Comparison of ENCODE assay signal across 15 cellular contexts in genomic region chr5:177947912-177948311, GRCh38. TPM values are rescaled to one million over a fixed set of nuclear protein-coding genes. Genes with fewer than 3 reads are reported as not detected.
DNase-seq lines count a peak whose midpoint lies in the region; ATAC-seq, FAIRE-seq and TF ChIP-seq lines count a peak whose summit lies in the region.
"Not testable (repeated sequence)": the region's sequence is repeated elsewhere in the genome, so short reads cannot be mapped to it uniquely, and the experiment has no call there.
"Had no signal": no experiment of that assay in that cellular context is flagged by ENCODE, and none has a peak within 500 bp of the region (broad histone marks: within the 10 kb centered on the region; RNA-seq: fewer than 3 reads in every experiment).

No MANE protein-coding gene starts in this region.

- not testable (repeated sequence) for H3K36me3 ChIP-seq in H1 (ENCODE audit: control insufficient read depth in 2 of 4, insufficient read depth in 4 of 4, low read length in 3 of 4); pancreas

- H2BK20ac ChIP-seq in H1 (ENCODE audit: low read length) = not testable (repeated sequence)

- H3K4ac ChIP-seq in H1 (replicated peaks; ENCODE audit: insufficient read length, low read depth, low read length) = not testable (repeated sequence)

- H3K18ac ChIP-seq in H1 (ENCODE audit: extremely low read depth, low read length) = not testable (repeated sequence)

- not testable (repeated sequence) for H2AFZ ChIP-seq in H1 (ENCODE audit: low read length)

- TF ChIP-seq EP300 in H1 (IDR thresholded peaks at IDR 0.05; ENCODE audit: borderline replicate concordance in 1 of 2, low read depth in 2 of 2, low read length in 2 of 2) = not testable (repeated sequence)

- H4K5ac ChIP-seq in H1 (ENCODE audit: insufficient read length, low read depth, low read length) = not testable (repeated sequence)

- not testable (repeated sequence) for H2AK5ac ChIP-seq in H1 (ENCODE audit: low read depth, low read length)

- not testable (repeated sequence) for H3K36me3 Mint-ChIP-seq in WTC11

- not testable (repeated sequence) for H2BK12ac ChIP-seq in H1 (ENCODE audit: low read depth, low read length)

- H3K9ac ChIP-seq in H1 (replicated peaks in 1 of 4; ENCODE audit: extremely low read depth in 1 of 4, low read depth in 3 of 4, low read length in 3 of 4) = not testable (repeated sequence)

- not testable (repeated sequence) for H3K14ac ChIP-seq in H1 (ENCODE audit: insufficient read length)

- H4K20me1 ChIP-seq in H1 (replicated peaks in 1 of 2; ENCODE audit: control insufficient read depth in 1 of 2, insufficient read depth in 2 of 2, low read length in 2 of 2) = not testable (repeated sequence)

- not testable (repeated sequence) for H3K27me3 ChIP-seq in H1 (replicated peaks in 1 of 4; ENCODE audit: control insufficient read depth in 3 of 4, extremely low read depth in 1 of 4, insufficient read depth in 3 of 4, low read length in 3 of 4); pancreas

- not testable (repeated sequence) for TF ChIP-seq CTCF in WTC11 (IDR thresholded peaks at IDR 0.05); H1 (IDR thresholded peaks at IDR 0.05; ENCODE audit: control extremely low read depth in 1 of 3, insufficient read depth in 1 of 3, low read depth in 1 of 3, low read length in 3 of 3); pancreas (IDR thresholded peaks at IDR 0.05)

- ATAC-seq in WTC11 = not testable (repeated sequence)
- peak; percentile 62 for ATAC-seq in Right ventricle myocardium superior (ENCODE audit: poor library complexity)
- peak; percentile 66 to 79 (median 76) for ATAC-seq in pancreas

- not testable (repeated sequence) for H3K9me3 Mint-ChIP-seq in WTC11

- TF ChIP-seq POLR2A in H1 (IDR thresholded peaks at IDR 0.05; ENCODE audit: control extremely low read depth in 1 of 2, low read depth in 2 of 2, low read length in 2 of 2) = not testable (repeated sequence)

- TF ChIP-seq RAD21 in H1 (IDR thresholded peaks at IDR 0.05 in 1 of 2, conservative IDR thresholded peaks at IDR 0.05 in 1 of 2; ENCODE audit: low read depth in 2 of 2, low read length in 2 of 2) = not testable (repeated sequence)

- not testable (repeated sequence) for H3K23ac ChIP-seq in H1 (ENCODE audit: insufficient read length)

- not testable (repeated sequence) for H3K27ac ChIP-seq in H1 (ENCODE audit: low read depth, low read length); pancreas

- not testable (repeated sequence) for H4K8ac ChIP-seq in H1 (ENCODE audit: extremely low read depth, insufficient read depth, low read length)

- H3K27ac Mint-ChIP-seq in WTC11 = peak overlapping the region; percentile 7; the same call in 1 of the 2 replicates

- not testable (repeated sequence) for H3K4me1 Mint-ChIP-seq in WTC11

- CTCF ChIA-PET in WTC11 (lab: Charles Lee); H1 (lab: Charles Lee; ENCODE audit: partially characterized antibody): not testable (repeated sequence)

- H3K79me2 ChIP-seq in H1 (ENCODE audit: control insufficient read depth in 1 of 2, insufficient read depth in 2 of 2, low read length in 2 of 2) = not testable (repeated sequence)

- H3K4me2 ChIP-seq in H1 (ENCODE audit: insufficient read depth in 1 of 2, low read depth in 2 of 2, low read length in 2 of 2) = not testable (repeated sequence)

- not testable (repeated sequence) for H3K4me1 ChIP-seq in H1 (replicated peaks in 1 of 4; ENCODE audit: control insufficient read depth in 3 of 4, insufficient read depth in 4 of 4, low read length in 3 of 4); pancreas

- H3K79me1 ChIP-seq in H1 (ENCODE audit: low read depth, low read length) = not testable (repeated sequence)

- not testable (repeated sequence) for H3K27me3 Mint-ChIP-seq in WTC11 (ENCODE audit: low read depth)

- peak; percentile 88 for DNase-seq in COR-L47 (lab: John Stamatoyannopoulos, UW)
- not testable (repeated sequence) for DNase-seq in GM18507 (ENCODE audit: extremely low spot score, insufficient read length, low read depth); WTC11 (ENCODE audit: low spot score); H1 (ENCODE audit: low read depth in 1 of 2, low spot score in 2 of 2); Right ventricle myocardium superior
- DNase-seq in NCI-H1105 treated with DMSO at 0.1 percent for 48 hours (lab: John Stamatoyannopoulos, UW) = peak; percentile 48
- peak; percentile 73 for DNase-seq in NCI-H345 treated with DMSO at 0.1 percent for 48 hours (lab: John Stamatoyannopoulos, UW; ENCODE audit: unreplicated experiment)
- DNase-seq in pancreas = peak in 3 of 6 donors; percentile 29 to 55 (median 41)

- intact Hi-C loops in Right ventricle myocardium superior (cut with DNase I); pancreas (cut with DNase I): not testable (repeated sequence)

- peak; percentile 67 for FAIRE-seq in GM18507 (lab: Jason Lieb, UNC)
- peak; percentile 88 for FAIRE-seq in H1 (lab: Jason Lieb, UNC)
- FAIRE-seq in pancreas (lab: Jason Lieb, UNC) = not testable (repeated sequence)

- H3K9me3 ChIP-seq in H1 (ENCODE audit: insufficient read depth in 2 of 2, low read depth in 1 of 2, low read length in 1 of 2); pancreas: not testable (repeated sequence)

- not testable (repeated sequence) for H2BK5ac ChIP-seq in H1 (ENCODE audit: low read depth, low read length)

- H3K4me3 ChIP-seq in H1 (ENCODE audit: extremely low read depth in 1 of 4, insufficient read depth in 2 of 4, low read depth in 3 of 4, low read length in 4 of 4); pancreas: not testable (repeated sequence)

- not testable (repeated sequence) for H2BK120ac ChIP-seq in H1 (replicated peaks; ENCODE audit: low read depth, low read length)

- not testable (repeated sequence) for H3K56ac ChIP-seq in H1 (replicated peaks; ENCODE audit: insufficient read length, low read depth, low read length)

- H3K23me2 ChIP-seq in H1 (ENCODE audit: low read depth, low read length) = not testable (repeated sequence)

- not testable (repeated sequence) for H3K4me3 Mint-ChIP-seq in WTC11

- not testable (repeated sequence) for H2BK15ac ChIP-seq in H1 (ENCODE audit: low read length)

- POLR2A ChIA-PET in WTC11 (lab: Charles Lee); H1 (lab: Charles Lee; ENCODE audit: partially characterized antibody): not testable (repeated sequence)

- WGBS in H1 (ENCODE audit: extremely low coverage in 1 of 2, insufficient coverage in 1 of 2, insufficient read length in 1 of 2, insufficient replicate concordance in 2 of 2, low coverage in 1 of 2, low lambda C conversion rate in 2 of 2, missing lambda C conversion rate in 1 of 2), 2 experiments = 100% methylated on average over 8 of the region's 10 CpGs; no CpG with 5 or more reads in 1 of the 2 experiments
- 23 to 32% methylated on average over 10 of the region's 10 CpGs for WGBS in pancreas, 2 donors

- H4K91ac ChIP-seq in H1 (replicated peaks; ENCODE audit: insufficient read length, low read length) = not testable (repeated sequence)

RNA-seq across cellular contexts. Expression of gene PROP1, which starts 48.1 kb away (rescaled TPM):
- total RNA-seq in WTC11 (2021) = not detected in 3 replicates
- not detected in 2 replicates for total RNA-seq in H1 (2021; fragmentation: NEBNext Ultra II Directional; extraction: Animal tissue kit (Norgen Biotek cat#: 25700))
- polyA plus RNA-seq in H1 (2011; rRNA removed) = 0.09 TPM in 1 of 2 replicates, not detected in the other
- polyA plus RNA-seq in H1 (2011; cell fraction: cytosol; rRNA removed) = not detected
- not detected for polyA plus RNA-seq in H1 (2011; cell fraction: nucleus; rRNA removed)
- polyA plus RNA-seq in H1 (2012, experiment 1 of 2) = 0.11 to 0.12 TPM in 2 of 4 replicates, not detected in the others
- not detected for polyA plus RNA-seq in H1 (2012, experiment 2 of 2)
- 0.04 TPM for polyA plus RNA-seq in H1 (2013, experiment 1 of 2)
- polyA plus RNA-seq in H1 (2013, experiment 2 of 2) = not detected
- not detected in 2 replicates for polyA minus RNA-seq in H1 (2011; rRNA and poly(A)+ RNA removed)
- not detected for polyA minus RNA-seq in H1 (2011; cell fraction: cytosol; rRNA and poly(A)+ RNA removed)
- polyA minus RNA-seq in H1 (2011; cell fraction: nucleus; rRNA and poly(A)+ RNA removed) = not detected
- not detected for total RNA-seq in Right ventricle myocardium superior
- not detected for total RNA-seq in pancreas
- not detected for polyA plus RNA-seq in pancreas
- total RNA-seq: CD4-positive, alpha-beta T cell; esophagus squamous epithelium; HT-29; pulmonary artery endothelial cell; skeletal muscle tissue; T-helper 17 cell; transverse colon had no signal
